ENCODE assay signal across 19 cellular contexts in genomic region chr10:74082319-74082718, GRCh38.
"Had no signal": no experiment of that assay in that cellular context is flagged by ENCODE, and none has a peak within 500 bp of the region (broad histone marks: within the 10 kb centered on the region; RNA-seq: fewer than 3 reads in every experiment).

No MANE protein-coding gene starts in this region.

- H3K4me3 Mint-ChIP-seq: activated naive CD4-positive, alpha-beta T cell treated with anti-CD3 and anti-CD28 coated beads, Interleukin-2, amount 50 U/mL, for 24 hours; memory B cell; naive thymus-derived CD4-positive, alpha-beta T cell had no signal

- H3K9me3 ChIP-seq: adrenal gland, suprapubic skin, transverse colon, vagina had no signal

- H3K4me3 ChIP-seq: adrenal gland, cardiac muscle cell, suprapubic skin, transverse colon, vagina had no signal

- ATAC-seq: foreskin keratinocyte; naive thymus-derived CD4-positive, alpha-beta T cell; stimulated activated naive CD8-positive, alpha-beta T cell treated with anti-CD3 and anti-CD28 coated beads, Interleukin-15, Interleukin-2, amounts not matched to agents 100 U/mL and 50 U/mL, for 24 hours had no signal

- H3K9me3 Mint-ChIP-seq: activated naive CD4-positive, alpha-beta T cell treated with anti-CD3 and anti-CD28 coated beads, Interleukin-2, amount 50 U/mL, for 24 hours; memory B cell; naive thymus-derived CD4-positive, alpha-beta T cell had no signal

- DNase-seq: activated CD4-positive, alpha-beta T cell treated with anti-CD3 and anti-CD28 coated beads, Interleukin-2, amount 50 U/mL, for 48 hours; activated gamma-delta T cell; adrenal gland; dermis blood vessel endothelial cell; effector memory CD4-positive, alpha-beta T cell; foreskin keratinocyte; hypothalamus; naive thymus-derived CD4-positive, alpha-beta T cell; nucleus accumbens; posterior cingulate gyrus; stimulated activated naive CD8-positive, alpha-beta T cell treated with anti-CD3 and anti-CD28 coated beads, Interleukin-15, Interleukin-2, amounts not matched to agents 100 U/mL and 50 U/mL, for 24 hours; T-helper 2 cell; transverse colon had no signal

- H3K4me1 ChIP-seq: adrenal gland had no signal

- H3K27ac Mint-ChIP-seq: activated naive CD4-positive, alpha-beta T cell treated with anti-CD3 and anti-CD28 coated beads, Interleukin-2, amount 50 U/mL, for 24 hours; memory B cell; naive thymus-derived CD4-positive, alpha-beta T cell had no signal

- H3K36me3 Mint-ChIP-seq: activated naive CD4-positive, alpha-beta T cell treated with anti-CD3 and anti-CD28 coated beads, Interleukin-2, amount 50 U/mL, for 24 hours had no signal

- H3K27ac ChIP-seq: adrenal gland, foreskin keratinocyte, suprapubic skin, vagina, VCaP had no signal

- H3K27me3 ChIP-seq: adrenal gland, cardiac muscle cell, foreskin keratinocyte, suprapubic skin, transverse colon, vagina had no signal

- H3K27me3 Mint-ChIP-seq: activated naive CD4-positive, alpha-beta T cell treated with anti-CD3 and anti-CD28 coated beads, Interleukin-2, amount 50 U/mL, for 24 hours; memory B cell; naive thymus-derived CD4-positive, alpha-beta T cell had no signal
